ENCODE assay signal across 16 cellular contexts in genomic region chr17:73541561-73541981, GRCh38.
DNase-seq lines count a peak whose midpoint lies in the region; ATAC-seq, FAIRE-seq and TF ChIP-seq lines count a peak whose summit lies in the region.
"Had no signal": no experiment of that assay in that cellular context is flagged by ENCODE, and none has a peak within 500 bp of the region (broad histone marks: within the 10 kb centered on the region; RNA-seq: fewer than 3 reads in every experiment).

No MANE protein-coding gene starts in this region.

- H3K4me1 ChIP-seq in BLaER1: peaks cover 26% of the 10 kb centered on the region
- H3K4me1 ChIP-seq in GM12878 (ENCODE audit: control insufficient read depth, insufficient read depth, low read length): no peaks in the 10 kb centered on the region
- H3K4me1 ChIP-seq: Caco-2, HAP-1 had no signal

- H3K4me2 ChIP-seq in BLaER1 (peak overlapping the region; percentile 42; the same call in 1 of the 2 replicates), GM12878 (ENCODE audit: control insufficient read depth, insufficient read depth) (no peak overlapping the region)

- no peaks in the 10 kb centered on the region for H3K9me3 Mint-ChIP-seq in endothelial cell (ENCODE audit: unreplicated experiment)

- H2AFZ ChIP-seq in GM12878 (ENCODE audit: control insufficient read depth, low read depth, low read length): no peak overlapping the region

- WGBS in GM12878 (ENCODE audit: insufficient coverage, insufficient replicate concordance, low lambda C conversion rate, missing lambda C conversion rate): 48% methylated on average over 16 of the region's 16 CpGs

- no peak overlapping the region for H3K4me3 Mint-ChIP-seq in endothelial cell (ENCODE audit: unreplicated experiment)

- no peaks in the 10 kb centered on the region for H3K79me2 ChIP-seq in GM12878 (ENCODE audit: control insufficient read depth, insufficient read depth, low read length)

- TF ChIP-seq POLR2A in GM12878 (IDR thresholded peaks at IDR 0.05; ENCODE audit: low read depth, low read length): no peak

- no peak overlapping the region for H3K9ac ChIP-seq in BLaER1
- H3K9ac ChIP-seq in GM12878 (ENCODE audit: control insufficient read depth, insufficient read depth, low read length): no peak overlapping the region

- H3K27me3 ChIP-seq in BLaER1: no peaks in the 10 kb centered on the region
- H3K27me3 ChIP-seq in GM12878 (replicated peaks in 1 of 2; ENCODE audit: control insufficient read depth in 2 of 2, insufficient read depth in 2 of 2, low read length in 1 of 2): peaks cover 0 to 4% of the 10 kb centered on the region in 2 experiments; a peak in 1 of 4 replicates

- peaks cover 3% of the 10 kb centered on the region for H3K4me1 Mint-ChIP-seq in endothelial cell (ENCODE audit: unreplicated experiment)

- ATAC-seq in GM12878: no peak
- ATAC-seq in HG03432 (IDR thresholded peaks at IDR 0.05; ENCODE audit: unreplicated experiment): no peak
- ATAC-seq: SK-N-SH treated with all-trans-retinoic acid at 6 μM for 48 hours had no signal

- no peak overlapping the region for H3K27ac Mint-ChIP-seq in endothelial cell (ENCODE audit: unreplicated experiment)

- no peaks in the 10 kb centered on the region for H3K9me3 ChIP-seq in BLaER1
- no peaks in the 10 kb centered on the region for H3K9me3 ChIP-seq in GM12878 (replicated peaks; ENCODE audit: control insufficient read depth, insufficient read depth, low read length)
- H3K9me3 ChIP-seq: Caco-2, HAP-1 had no signal

- TF ChIP-seq RAD21 in GM12878 (IDR thresholded peaks at IDR 0.05; ENCODE audit: insufficient read depth, low read depth, low read length): no peak

- H3K27me3 Mint-ChIP-seq in endothelial cell (ENCODE audit: unreplicated experiment): peaks cover 8% of the 10 kb centered on the region

- H3K36me3 ChIP-seq in BLaER1 (no peaks in the 10 kb centered on the region; the same call in 1 of the 2 replicates), GM12878 (ENCODE audit: control insufficient read depth in 2 of 2, insufficient read depth in 2 of 2, low read length in 1 of 2) (no peaks in the 10 kb centered on the region)
- H3K36me3 ChIP-seq: HAP-1 had no signal

- POLR2A ChIA-PET in GM12878 (lab: Charles Lee): interaction anchor here (0.5 kb wide), 1 partner anchor 191 kb away, joined by 5 read pairs; no protein-coding TSS in a partner anchor

- peaks cover 5% of the 10 kb centered on the region for H3K36me3 Mint-ChIP-seq in endothelial cell (ENCODE audit: low read depth, unreplicated experiment)

- CTCF ChIA-PET in GM12878 (lab: Yijun Ruan, JAX): interaction anchor here (1.1 kb wide), 1 partner anchor 10 kb away, joined by 3 read pairs; no protein-coding TSS in a partner anchor

- TF ChIP-seq EP300 in GM12878 (IDR thresholded peaks at IDR 0.05; ENCODE audit: borderline replicate concordance in 1 of 2, control insufficient read depth in 1 of 2, low read depth in 2 of 2, low read length in 2 of 2): no peak

- SMC1A ChIA-PET in GM12878 (lab: Charles Lee; ENCODE audit: uncharacterized antibody, unreplicated experiment): no interaction called here

- H3K27ac ChIP-seq in BLaER1 (no peak overlapping the region), GM12878 (ENCODE audit: control insufficient read depth, insufficient read depth) (no peak overlapping the region)

- H4K20me1 ChIP-seq in BLaER1: peaks cover 80% of the 10 kb centered on the region; the same call in 1 of the 2 replicates
- H4K20me1 ChIP-seq in GM12878 (ENCODE audit: control insufficient read depth, insufficient read depth): no peaks in the 10 kb centered on the region

- BruUV-seq in GM12878 (replicated peaks; lab: Mats Ljungman, UMichigan): no TSS peak

- DNase-seq in NCI-H1694 (lab: John Stamatoyannopoulos, UW): peak; percentile 80
- no peak for DNase-seq in GM12878 (ENCODE audit: low read depth, low spot score)
- peak; percentile 25 for DNase-seq in inferior parietal cortex (ENCODE audit: extremely low spot score)
- no peak for DNase-seq in activated T-cell treated with anti-CD3 and anti-CD28 coated beads, Interleukin-2, amount 50 U/mL, for 1 hour
- DNase-seq in endothelial cell (ENCODE audit: low spot score): no peak
- no peak for DNase-seq in activated CD8-positive, alpha-beta memory T cell treated with anti-CD3 and anti-CD28 coated beads, Interleukin-2, amount 50 U/mL, for 48 hours
- DNase-seq: Caco-2, IMR-90, NCI-H1436, NCI-H2081 treated with DMSO at 0.1 percent for 48 hours, NCI-H748 treated with DMSO at 0.1 percent for 48 hours had no signal

- FAIRE-seq in GM12878 (lab: Jason Lieb, UNC): no peak
- FAIRE-seq: A204.1 had no signal

- RAD21 ChIA-PET in GM12878 (lab: Charles Lee; ENCODE audit: unreplicated experiment): no interaction called here

- TF ChIP-seq CTCF in GM12878 (IDR thresholded peaks at IDR 0.05 in 2 of 3, conservative IDR thresholded peaks at IDR 0.05 in 1 of 3; ENCODE audit: control insufficient read depth in 2 of 3, extremely low read depth in 1 of 3, insufficient read depth in 1 of 3, low read depth in 3 of 3, low read length in 3 of 3): no peak
- TF ChIP-seq CTCF in endothelial cell (IDR thresholded peaks at IDR 0.05; ENCODE audit: unreplicated experiment): no peak

- intact Hi-C loops in GM12878 (cut with micrococcal nuclease; ENCODE audit: unreplicated experiment): no loop called here

- H3K4me3 ChIP-seq in BLaER1 (no peak overlapping the region), GM12878 (no peak overlapping the region)
- H3K4me3 ChIP-seq: HAP-1 had no signal

- in situ Hi-C loops in GM12878 (cut with MboI): no loop called here

TF ChIP-seq in GM12878, 131 proteins besides CTCF, POLR2A, EP300 and RAD21:
- 0 out of 2 replicates have a peak, but pooled peaks have one; percentile 15 for TF ChIP-seq PKNOX1 (IDR thresholded peaks at IDR 0.05)
- TF ChIP-seq SUZ12 (IDR thresholded peaks at IDR 0.05; ENCODE audit: unreplicated experiment): no peak

Comparison
In these comparisons a context has a peak if more than half of its experiments do, and no peak if none do; other contexts are left out.
1. DNase-seq: peak in NCI-H1694 (single experiment) and inferior parietal cortex (single experiment); none in GM12878 (single experiment), activated T-cell treated with anti-CD3 and anti-CD28 coated beads, Interleukin-2, amount 50 U/mL, for 1 hour (single experiment), endothelial cell (single experiment) and activated CD8-positive, alpha-beta memory T cell treated with anti-CD3 and anti-CD28 coated beads, Interleukin-2, amount 50 U/mL, for 48 hours (single experiment).